In the genomic region with DNA sequence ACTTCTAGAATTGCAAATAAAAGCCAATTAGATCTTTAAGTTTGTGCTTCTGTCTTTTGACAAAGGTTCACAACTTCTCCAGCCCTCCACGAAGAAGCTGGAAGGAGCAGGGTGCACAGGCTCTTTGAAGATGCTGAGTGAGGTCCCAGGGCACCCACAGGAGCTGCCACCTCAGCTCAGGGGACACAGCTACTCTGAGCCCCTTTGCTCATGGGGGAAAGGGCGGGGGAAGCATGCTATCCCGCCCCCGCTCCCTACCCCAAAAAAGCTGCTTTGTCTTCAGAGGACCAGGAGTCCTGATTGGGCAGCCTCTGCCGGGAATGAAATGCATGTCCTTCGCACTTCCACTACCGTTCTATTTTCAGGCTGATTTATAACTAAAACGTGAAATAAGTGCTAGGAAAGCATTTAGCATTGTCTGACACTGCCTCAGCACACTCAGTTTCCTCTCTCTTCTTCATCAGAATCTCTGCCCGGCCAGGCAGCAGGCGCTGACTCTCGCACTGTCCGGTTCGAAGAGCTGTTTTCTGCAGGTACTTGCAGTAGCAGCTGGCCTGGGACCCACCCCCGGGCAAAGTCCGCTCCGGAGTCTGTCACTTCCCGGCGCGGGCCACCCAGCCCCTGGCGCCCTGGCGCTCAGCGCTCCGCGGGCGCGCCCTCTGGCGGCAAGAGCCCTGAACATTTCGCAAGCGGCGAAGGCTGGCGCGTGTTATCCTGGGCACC, we compare ENCODE assay signal across 1 cellular context.
TF ChIP-seq lines count a peak whose summit lies in the region.

No MANE protein-coding gene starts in this region.

TF ChIP-seq in neural cell, 6 proteins besides CTCF, POLR2A, EP300 and RAD21 (continued from another document):
- TF ChIP-seq, protein P1, sequence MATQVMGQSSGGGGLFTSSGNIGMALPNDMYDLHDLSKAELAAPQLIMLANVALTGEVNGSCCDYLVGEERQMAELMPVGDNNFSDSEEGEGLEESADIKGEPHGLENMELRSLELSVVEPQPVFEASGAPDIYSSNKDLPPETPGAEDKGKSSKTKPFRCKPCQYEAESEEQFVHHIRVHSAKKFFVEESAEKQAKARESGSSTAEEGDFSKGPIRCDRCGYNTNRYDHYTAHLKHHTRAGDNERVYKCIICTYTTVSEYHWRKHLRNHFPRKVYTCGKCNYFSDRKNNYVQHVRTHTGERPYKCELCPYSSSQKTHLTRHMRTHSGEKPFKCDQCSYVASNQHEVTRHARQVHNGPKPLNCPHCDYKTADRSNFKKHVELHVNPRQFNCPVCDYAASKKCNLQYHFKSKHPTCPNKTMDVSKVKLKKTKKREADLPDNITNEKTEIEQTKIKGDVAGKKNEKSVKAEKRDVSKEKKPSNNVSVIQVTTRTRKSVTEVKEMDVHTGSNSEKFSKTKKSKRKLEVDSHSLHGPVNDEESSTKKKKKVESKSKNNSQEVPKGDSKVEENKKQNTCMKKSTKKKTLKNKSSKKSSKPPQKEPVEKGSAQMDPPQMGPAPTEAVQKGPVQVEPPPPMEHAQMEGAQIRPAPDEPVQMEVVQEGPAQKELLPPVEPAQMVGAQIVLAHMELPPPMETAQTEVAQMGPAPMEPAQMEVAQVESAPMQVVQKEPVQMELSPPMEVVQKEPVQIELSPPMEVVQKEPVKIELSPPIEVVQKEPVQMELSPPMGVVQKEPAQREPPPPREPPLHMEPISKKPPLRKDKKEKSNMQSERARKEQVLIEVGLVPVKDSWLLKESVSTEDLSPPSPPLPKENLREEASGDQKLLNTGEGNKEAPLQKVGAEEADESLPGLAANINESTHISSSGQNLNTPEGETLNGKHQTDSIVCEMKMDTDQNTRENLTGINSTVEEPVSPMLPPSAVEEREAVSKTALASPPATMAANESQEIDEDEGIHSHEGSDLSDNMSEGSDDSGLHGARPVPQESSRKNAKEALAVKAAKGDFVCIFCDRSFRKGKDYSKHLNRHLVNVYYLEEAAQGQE (IDR thresholded peaks at IDR 0.05; ENCODE audit: borderline replicate concordance), result no peak
- no peak for TF ChIP-seq POLR2AphosphoS5 (IDR thresholded peaks at IDR 0.05)
